Comparison of ENCODE assay signal across 20 cellular contexts in the genomic region with DNA sequence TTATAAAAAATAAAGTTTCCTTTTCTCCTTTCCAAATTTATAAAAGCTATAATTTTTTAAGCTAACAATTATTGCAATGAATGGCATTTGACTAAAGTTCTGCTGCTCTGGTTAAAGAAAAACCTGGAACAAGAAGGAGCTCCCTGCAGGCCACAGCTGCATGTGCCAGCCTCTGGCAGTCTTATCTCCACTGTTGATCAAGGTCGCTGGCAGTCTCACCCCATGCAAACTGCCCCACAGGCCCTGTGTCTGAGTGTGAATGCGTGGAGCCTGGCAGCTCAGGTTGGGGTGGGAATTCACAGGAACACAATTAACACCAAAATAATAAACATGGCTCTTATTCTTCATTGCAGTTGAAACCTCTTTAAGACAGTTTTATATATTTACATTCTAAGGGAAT. TPM values are rescaled to one million over a fixed set of nuclear protein-coding genes. Genes with fewer than 3 reads are reported as not detected.
"Had no signal": no experiment of that assay in that cellular context is flagged by ENCODE, and none has a peak within 500 bp of the region (broad histone marks: within the 10 kb centered on the region; RNA-seq: fewer than 3 reads in every experiment).

No MANE protein-coding gene starts in this region.

- ATAC-seq: activated CD8-positive, alpha-beta T cell treated with anti-CD3 and anti-CD28 coated beads for 36 hours; left ventricle myocardium superior; naive thymus-derived CD8-positive, alpha-beta T cell; sciatic nerve; stimulated activated effector memory CD8-positive, alpha-beta T cell treated with anti-CD3 and anti-CD28 coated beads, Interleukin-12 subunit alpha, Interleukin-12 subunit beta, amount 100 ng/mL, for 72 hours; T-cell; upper lobe of right lung had no signal

- H3K9me3 ChIP-seq: colonic mucosa, ovary, upper lobe of right lung had no signal

- DNase-seq: activated CD4-positive, alpha-beta T cell treated with anti-CD3 and anti-CD28 coated beads for 48 hours; activated CD4-positive, CD25-positive, alpha-beta regulatory T cell; activated CD8-positive, alpha-beta T cell treated with anti-CD3 and anti-CD28 coated beads for 36 hours; activated naive CD4-positive, alpha-beta T cell treated with anti-CD3 and anti-CD28 coated beads for 36 hours; activated T-cell treated with anti-CD3 and anti-CD28 coated beads, Interleukin-2, amount 50 U/mL, for 24 hours; anterior cingulate cortex; colonic mucosa; endodermal cell; glutamatergic neuron; hippocampal formation; kidney; left ventricle myocardium superior; naive thymus-derived CD8-positive, alpha-beta T cell; ovary; stimulated activated CD4-positive, alpha-beta T cell treated with anti-CD3 and anti-CD28 coated beads, Interleukin-4, amount 100 ng/mL, for 24 hours; T-cell; T-helper 9 cell; upper lobe of right lung had no signal

- H3K4me3 ChIP-seq: colonic mucosa, ovary, upper lobe of right lung had no signal

- H3K27me3 ChIP-seq: colonic mucosa, ovary, upper lobe of right lung had no signal

- H3K36me3 ChIP-seq: colonic mucosa, ovary, upper lobe of right lung had no signal

- H3K27ac ChIP-seq: colonic mucosa, ovary, upper lobe of right lung had no signal

- H3K4me1 ChIP-seq: colonic mucosa, upper lobe of right lung had no signal

RNA-seq across cellular contexts. Expression of a gene that starts 30.2 kb away (rescaled TPM):
- total RNA-seq: activated CD8-positive, alpha-beta T cell treated with anti-CD3 and anti-CD28 coated beads for 36 hours; activated naive CD4-positive, alpha-beta T cell treated with anti-CD3 and anti-CD28 coated beads for 36 hours; naive thymus-derived CD8-positive, alpha-beta T cell had no signal
- polyA plus RNA-seq: naive thymus-derived CD8-positive, alpha-beta T cell had no signal
